In genomic region chr6:138455746-138456392, GRCh38 we compare ENCODE assay signal across 8 cellular contexts. TPM values are rescaled to one million over a fixed set of nuclear protein-coding genes. Genes with fewer than 3 reads are reported as not detected.
DNase-seq lines count a peak whose midpoint lies in the region; ATAC-seq and TF ChIP-seq lines count a peak whose summit lies in the region.

No MANE protein-coding gene starts in this region.

- peaks cover 17% of the 10 kb centered on the region for H3K4me1 ChIP-seq in effector memory CD4-positive, alpha-beta T cell (ENCODE audit: control insufficient read depth, insufficient read depth, low read length, poor library complexity, severe bottlenecking)
- H3K4me1 ChIP-seq in suprapubic skin, result peaks cover 21% of the 10 kb centered on the region

- CTCF ChIA-PET in activated CD8-positive, alpha-beta memory T cell treated with anti-CD3 and anti-CD28 coated beads, Interleukin-2, amount 10 ng/mL, durations not matched to agents 7 days and 5 days (lab: Charles Lee), result interaction anchor here (1.2 to 2.2 kb wide), 6 partner anchors 14 to 340 kb away, joined by 3 to 8 read pairs (median 5); partner anchors contain the start of gene HEBP2

- TF ChIP-seq CTCF in suprapubic skin (IDR thresholded peaks at IDR 0.05) (no peak), glutamatergic neuron (IDR thresholded peaks at IDR 0.05; ENCODE audit: partially characterized antibody, unreplicated experiment) (no peak)

- WGBS in suprapubic skin, result 32% methylated on average over 7 of the region's 7 CpGs

- H3K27ac Mint-ChIP-seq in activated CD8-positive, alpha-beta memory T cell treated with anti-CD3 and anti-CD28 coated beads, Interleukin-2, amount 10 ng/mL, durations not matched to agents 7 days and 5 days, result peak overlapping the region; percentile 76
- H3K27ac Mint-ChIP-seq in glutamatergic neuron (ENCODE audit: unreplicated experiment), result no peak overlapping the region

- ATAC-seq in activated CD8-positive, alpha-beta memory T cell treated with anti-CD3 and anti-CD28 coated beads, Interleukin-2, amount 10 ng/mL, durations not matched to agents 7 days and 5 days, result peak; percentile 73
- ATAC-seq in HG02759 (IDR thresholded peaks at IDR 0.05; ENCODE audit: unreplicated experiment), result peak; percentile 96

- no peaks in the 10 kb centered on the region for H3K36me3 ChIP-seq in effector memory CD4-positive, alpha-beta T cell (ENCODE audit: control insufficient read depth, insufficient read depth, low read length)
- no peaks in the 10 kb centered on the region for H3K36me3 ChIP-seq in suprapubic skin

- peak overlapping the region; percentile 31 for H3K4me3 ChIP-seq in effector memory CD4-positive, alpha-beta T cell (ENCODE audit: insufficient read depth, low read depth, low read length, poor library complexity, severe bottlenecking)
- H3K4me3 ChIP-seq in suprapubic skin, result peak overlapping the region; percentile 11

- no peaks in the 10 kb centered on the region for H3K36me3 Mint-ChIP-seq in activated CD8-positive, alpha-beta memory T cell treated with anti-CD3 and anti-CD28 coated beads, Interleukin-2, amount 10 ng/mL, durations not matched to agents 7 days and 5 days
- no peaks in the 10 kb centered on the region for H3K36me3 Mint-ChIP-seq in glutamatergic neuron (ENCODE audit: unreplicated experiment)

- no peaks in the 10 kb centered on the region for H3K27me3 Mint-ChIP-seq in activated CD8-positive, alpha-beta memory T cell treated with anti-CD3 and anti-CD28 coated beads, Interleukin-2, amount 10 ng/mL, durations not matched to agents 7 days and 5 days
- peaks cover 3% of the 10 kb centered on the region for H3K27me3 Mint-ChIP-seq in glutamatergic neuron (ENCODE audit: unreplicated experiment)

- peaks cover 22% of the 10 kb centered on the region for H3K4me1 Mint-ChIP-seq in activated CD8-positive, alpha-beta memory T cell treated with anti-CD3 and anti-CD28 coated beads, Interleukin-2, amount 10 ng/mL, durations not matched to agents 7 days and 5 days
- peaks cover 2% of the 10 kb centered on the region for H3K4me1 Mint-ChIP-seq in glutamatergic neuron (ENCODE audit: low read depth, unreplicated experiment)

- peak overlapping the region; percentile 22 for H3K4me3 Mint-ChIP-seq in activated CD8-positive, alpha-beta memory T cell treated with anti-CD3 and anti-CD28 coated beads, Interleukin-2, amount 10 ng/mL, durations not matched to agents 7 days and 5 days
- H3K4me3 Mint-ChIP-seq in glutamatergic neuron (ENCODE audit: unreplicated experiment), result no peak overlapping the region

- H3K27me3 ChIP-seq in effector memory CD4-positive, alpha-beta T cell (replicated peaks; ENCODE audit: control insufficient read depth, insufficient read depth, low read length, poor library complexity, severe bottlenecking), result no peaks in the 10 kb centered on the region
- H3K27me3 ChIP-seq in suprapubic skin, result no peaks in the 10 kb centered on the region

- no peaks in the 10 kb centered on the region for H3K9me3 ChIP-seq in effector memory CD4-positive, alpha-beta T cell (ENCODE audit: control insufficient read depth, low read length)
- no peaks in the 10 kb centered on the region for H3K9me3 ChIP-seq in suprapubic skin

- TF ChIP-seq EP300 in suprapubic skin (IDR thresholded peaks at IDR 0.05), result no peak

- H3K27ac ChIP-seq in effector memory CD4-positive, alpha-beta T cell (ENCODE audit: insufficient read depth, low read length, poor library complexity, severe bottlenecking), result peak overlapping the region; percentile 60
- H3K27ac ChIP-seq in suprapubic skin, result peak overlapping the region; percentile 68

- TF ChIP-seq POLR2A in suprapubic skin (IDR thresholded peaks at IDR 0.05), result no peak

- DNase-seq in activated CD8-positive, alpha-beta memory T cell treated with anti-CD3 and anti-CD28 coated beads, Interleukin-2, amount 10 ng/mL, durations not matched to agents 7 days and 5 days, result peak; percentile 50
- DNase-seq in activated CD8-positive, alpha-beta memory T cell treated with anti-CD3 and anti-CD28 coated beads for 24 hours, result no peak
- DNase-seq in NCI-H460 (ENCODE audit: extremely low read depth, low read depth) (peak; percentile 65), suprapubic skin (ENCODE audit: low spot score in 2 of 2) (no peak), NCI-H1694 (lab: John Stamatoyannopoulos, UW) (no peak), glutamatergic neuron (no peak)
- DNase-seq in effector memory CD4-positive, alpha-beta T cell, result peak in 1 of 3 donors; percentile 19

- no peaks in the 10 kb centered on the region for H3K9me3 Mint-ChIP-seq in activated CD8-positive, alpha-beta memory T cell treated with anti-CD3 and anti-CD28 coated beads, Interleukin-2, amount 10 ng/mL, durations not matched to agents 7 days and 5 days (ENCODE audit: low read depth)
- H3K9me3 Mint-ChIP-seq in glutamatergic neuron (ENCODE audit: unreplicated experiment), result peaks cover 4% of the 10 kb centered on the region

RNA-seq across cellular contexts. Expression of gene NHSL1, which starts 43.4 kb away (rescaled TPM):
- total RNA-seq in activated CD8-positive, alpha-beta memory T cell treated with anti-CD3 and anti-CD28 coated beads, Interleukin-2, amount 10 ng/mL, durations not matched to agents 7 days and 5 days, result under 1 TPM; 0.20 to 0.35 TPM
- 24.5 and 25.2 TPM in 2 replicates for total RNA-seq in NCI-H460 (2014; rRNA removed; shearing (Covaris generic))
- polyA plus RNA-seq in NCI-H460 (2014; cell fraction: nucleus; rRNA removed), result 9.1 and 9.2 TPM in 2 replicates
- total RNA-seq in suprapubic skin, result 100 to 1,000 TPM in 1 of 4 donors, 10 to 100 TPM in 3; 62.6 to 105 (median 79.8) TPM
- 57.8 TPM for total RNA-seq in glutamatergic neuron (ENCODE audit: unreplicated experiment)

RNA-seq across cellular contexts. Expression of gene HEBP2, which starts 51.8 kb away (rescaled TPM):
- 10 to 100 TPM; 37.2 to 43.1 TPM for total RNA-seq in activated CD8-positive, alpha-beta memory T cell treated with anti-CD3 and anti-CD28 coated beads, Interleukin-2, amount 10 ng/mL, durations not matched to agents 7 days and 5 days
- total RNA-seq in NCI-H460 (2014; rRNA removed; shearing (Covaris generic)), result 31.6 and 42.7 TPM in 2 replicates
- polyA plus RNA-seq in NCI-H460 (2014; cell fraction: nucleus; rRNA removed), result 31.7 and 70.9 TPM in 2 replicates
- total RNA-seq in suprapubic skin, result 10 to 100 TPM; 37.7 to 82.9 (median 56.3) TPM
- 53.0 TPM for total RNA-seq in glutamatergic neuron (ENCODE audit: unreplicated experiment)

Comparison
In these comparisons a context has a peak if more than half of its experiments do, and no peak if none do; other contexts are left out.
1. DNase-seq: peak in activated CD8-positive, alpha-beta memory T cell treated with anti-CD3 and anti-CD28 coated beads, Interleukin-2, amount 10 ng/mL, durations not matched to agents 7 days and 5 days (single experiment) and NCI-H460 (single experiment); none in activated CD8-positive, alpha-beta memory T cell treated with anti-CD3 and anti-CD28 coated beads for 24 hours (single experiment), suprapubic skin (0 of 2), NCI-H1694 (single experiment) and glutamatergic neuron (single experiment).
2. RNA of gene NHSL1, which starts 43.4 kb away (total RNA-seq): 62.6 to 105 TPM in suprapubic skin, 57.8 TPM in glutamatergic neuron (single experiment) and 24.5 to 25.2 TPM in NCI-H460; 0.20 to 0.35 TPM in activated CD8-positive, alpha-beta memory T cell treated with anti-CD3 and anti-CD28 coated beads, Interleukin-2, amount 10 ng/mL, durations not matched to agents 7 days and 5 days; every median in the first group is over 10 times any median in the second.